10 cellular contexts compared by ENCODE assay signal in genomic region chr11:124801636-124802312, GRCh38. TPM values are rescaled to one million over a fixed set of nuclear protein-coding genes. Genes with fewer than 3 reads are reported as not detected.
DNase-seq lines count a peak whose midpoint lies in the region; ATAC-seq and TF ChIP-seq lines count a peak whose summit lies in the region.
"Had no signal": no experiment of that assay in that cellular context is flagged by ENCODE, and none has a peak within 500 bp of the region (broad histone marks: within the 10 kb centered on the region; RNA-seq: fewer than 3 reads in every experiment).

No MANE protein-coding gene starts in this region.

- CTCF ChIA-PET in activated naive CD4-positive, alpha-beta T cell treated with anti-CD3 and anti-CD28 coated beads for 36 hours (lab: Charles Lee), result interaction anchor here (0.6 to 1.7 kb wide), 4 partner anchors 32 to 133 kb away, joined by 4 to 6 read pairs (median 4); no protein-coding TSS in a partner anchor

- H3K27me3 Mint-ChIP-seq in activated naive CD4-positive, alpha-beta T cell treated with anti-CD3 and anti-CD28 coated beads for 36 hours (ENCODE audit: low read depth), result no peaks in the 10 kb centered on the region
- peaks cover 8% of the 10 kb centered on the region for H3K27me3 Mint-ChIP-seq in activated T-helper 1 cell treated with anti-CD3 and anti-CD28 coated beads, Interleukin-12 subunit alpha, Interleukin-12 subunit beta, Interleukin-2, Interleukin-4 antibody, amounts not matched to agents 30 ng/mL and 10 ng/mL and 1 ng/mL, durations not matched to agents 14 hours and 24 hours and 36 hours (ENCODE audit: insufficient read depth)
- no peaks in the 10 kb centered on the region for H3K27me3 Mint-ChIP-seq in type B pancreatic cell

- intact Hi-C loops in activated naive CD4-positive, alpha-beta T cell treated with anti-CD3 and anti-CD28 coated beads for 36 hours (cut with micrococcal nuclease), result loop anchor here (2.0 kb wide), 2 partner anchors 119 to 1061 kb away; partner anchors contain the start of gene ZNF202
- intact Hi-C loops in activated T-helper 1 cell treated with anti-CD3 and anti-CD28 coated beads, Interleukin-12 subunit alpha, Interleukin-12 subunit beta, Interleukin-2, Interleukin-4 antibody, amounts not matched to agents 30 ng/mL and 10 ng/mL and 1 ng/mL, durations not matched to agents 14 hours and 24 hours and 36 hours (cut with micrococcal nuclease), result loop anchor here (1.0 to 5.0 kb wide), 4 partner anchors 75 to 1086 kb away; partner anchors contain the start of genes HYLS1, TBRG1 and TMEM218

- ATAC-seq in HG02798 (IDR thresholded peaks at IDR 0.05; ENCODE audit: poor library complexity, unreplicated experiment) (no peak), GM19328 (IDR thresholded peaks at IDR 0.05; ENCODE audit: unreplicated experiment) (no peak)

- DNase-seq in activated naive CD4-positive, alpha-beta T cell treated with anti-CD3 and anti-CD28 coated beads for 36 hours, result no peak
- no peak for DNase-seq in activated naive CD4-positive, alpha-beta T cell (lab: John Stamatoyannopoulos, UW)
- no peak for DNase-seq in activated T-helper 1 cell treated with anti-CD3 and anti-CD28 coated beads, Interleukin-12 subunit alpha, Interleukin-12 subunit beta, Interleukin-2, Interleukin-4 antibody, amounts not matched to agents 30 ng/mL and 10 ng/mL and 1 ng/mL, durations not matched to agents 14 hours and 24 hours and 36 hours (ENCODE audit: low spot score)
- DNase-seq in iris pigment epithelial cell (ENCODE audit: low read depth) (peak; percentile 41), type B pancreatic cell (ENCODE audit: extremely low spot score, unreplicated experiment) (no peak), SHP77 treated with DMSO at 0.1 percent for 48 hours (lab: John Stamatoyannopoulos, UW) (no peak)
- DNase-seq: KG1, NCI-H446 treated with DMSO at 0.1 percent for 48 hours had no signal

- H3K36me3 Mint-ChIP-seq in activated naive CD4-positive, alpha-beta T cell treated with anti-CD3 and anti-CD28 coated beads for 36 hours (ENCODE audit: low read depth), result peaks cover 2% of the 10 kb centered on the region
- no peaks in the 10 kb centered on the region for H3K36me3 Mint-ChIP-seq in activated T-helper 1 cell treated with anti-CD3 and anti-CD28 coated beads, Interleukin-12 subunit alpha, Interleukin-12 subunit beta, Interleukin-2, Interleukin-4 antibody, amounts not matched to agents 30 ng/mL and 10 ng/mL and 1 ng/mL, durations not matched to agents 14 hours and 24 hours and 36 hours (ENCODE audit: low read depth)
- no peaks in the 10 kb centered on the region for H3K36me3 Mint-ChIP-seq in type B pancreatic cell

- H3K4me1 Mint-ChIP-seq in activated naive CD4-positive, alpha-beta T cell treated with anti-CD3 and anti-CD28 coated beads for 36 hours (ENCODE audit: low read depth), result peaks cover 28% of the 10 kb centered on the region
- H3K4me1 Mint-ChIP-seq in activated T-helper 1 cell treated with anti-CD3 and anti-CD28 coated beads, Interleukin-12 subunit alpha, Interleukin-12 subunit beta, Interleukin-2, Interleukin-4 antibody, amounts not matched to agents 30 ng/mL and 10 ng/mL and 1 ng/mL, durations not matched to agents 14 hours and 24 hours and 36 hours (ENCODE audit: low read depth), result peaks cover 28% of the 10 kb centered on the region
- peaks cover 30% of the 10 kb centered on the region for H3K4me1 Mint-ChIP-seq in type B pancreatic cell (ENCODE audit: unreplicated experiment)

- TF ChIP-seq CTCF in type B pancreatic cell (conservative IDR thresholded peaks at IDR 0.05), result no peak

- H3K9me3 Mint-ChIP-seq in activated naive CD4-positive, alpha-beta T cell treated with anti-CD3 and anti-CD28 coated beads for 36 hours, result no peaks in the 10 kb centered on the region
- H3K9me3 Mint-ChIP-seq in activated T-helper 1 cell treated with anti-CD3 and anti-CD28 coated beads, Interleukin-12 subunit alpha, Interleukin-12 subunit beta, Interleukin-2, Interleukin-4 antibody, amounts not matched to agents 30 ng/mL and 10 ng/mL and 1 ng/mL, durations not matched to agents 14 hours and 24 hours and 36 hours, result no peaks in the 10 kb centered on the region
- no peaks in the 10 kb centered on the region for H3K9me3 Mint-ChIP-seq in type B pancreatic cell

- H3K4me3 Mint-ChIP-seq in activated naive CD4-positive, alpha-beta T cell treated with anti-CD3 and anti-CD28 coated beads for 36 hours, result peak overlapping the region; percentile 15
- H3K4me3 Mint-ChIP-seq in activated T-helper 1 cell treated with anti-CD3 and anti-CD28 coated beads, Interleukin-12 subunit alpha, Interleukin-12 subunit beta, Interleukin-2, Interleukin-4 antibody, amounts not matched to agents 30 ng/mL and 10 ng/mL and 1 ng/mL, durations not matched to agents 14 hours and 24 hours and 36 hours, result peak overlapping the region; percentile 46
- peak overlapping the region; percentile 92 for H3K4me3 Mint-ChIP-seq in type B pancreatic cell

- peak overlapping the region; percentile 50 for H3K27ac Mint-ChIP-seq in activated naive CD4-positive, alpha-beta T cell treated with anti-CD3 and anti-CD28 coated beads for 36 hours
- H3K27ac Mint-ChIP-seq in activated T-helper 1 cell treated with anti-CD3 and anti-CD28 coated beads, Interleukin-12 subunit alpha, Interleukin-12 subunit beta, Interleukin-2, Interleukin-4 antibody, amounts not matched to agents 30 ng/mL and 10 ng/mL and 1 ng/mL, durations not matched to agents 14 hours and 24 hours and 36 hours, result no peak overlapping the region
- peak overlapping the region; percentile 59 for H3K27ac Mint-ChIP-seq in type B pancreatic cell

RNA-seq across cellular contexts. Expression of gene MSANTD2, which starts 1.6 kb away (rescaled TPM):
- total RNA-seq in activated naive CD4-positive, alpha-beta T cell treated with anti-CD3 and anti-CD28 coated beads for 36 hours, result 1 to 10 TPM; 3.8 to 4.2 TPM
- total RNA-seq in activated T-helper 1 cell treated with anti-CD3 and anti-CD28 coated beads, Interleukin-12 subunit alpha, Interleukin-12 subunit beta, Interleukin-2, Interleukin-4 antibody, amounts not matched to agents 30 ng/mL and 10 ng/mL and 1 ng/mL, durations not matched to agents 14 hours and 24 hours and 36 hours, result 8.9 and 9.7 TPM in 2 replicates
- 13.2 and 27.4 TPM in 2 replicates for total RNA-seq in type B pancreatic cell (ENCODE audit: low replicate concordance)

RNA-seq across cellular contexts. Expression of gene ESAM, which starts 39.7 kb away (rescaled TPM):
- 1 to 10 TPM; 1.0 to 1.2 TPM for total RNA-seq in activated naive CD4-positive, alpha-beta T cell treated with anti-CD3 and anti-CD28 coated beads for 36 hours
- total RNA-seq in activated T-helper 1 cell treated with anti-CD3 and anti-CD28 coated beads, Interleukin-12 subunit alpha, Interleukin-12 subunit beta, Interleukin-2, Interleukin-4 antibody, amounts not matched to agents 30 ng/mL and 10 ng/mL and 1 ng/mL, durations not matched to agents 14 hours and 24 hours and 36 hours, result 0.52 and 0.64 TPM in 2 replicates
- 3.6 and 3.7 TPM in 2 replicates for total RNA-seq in type B pancreatic cell (ENCODE audit: low replicate concordance)

RNA-seq across cellular contexts. Expression of gene VSIG2, which starts 49.7 kb away (rescaled TPM):
- under 1 TPM; 0.20 to 0.29 TPM for total RNA-seq in activated naive CD4-positive, alpha-beta T cell treated with anti-CD3 and anti-CD28 coated beads for 36 hours
- total RNA-seq in activated T-helper 1 cell treated with anti-CD3 and anti-CD28 coated beads, Interleukin-12 subunit alpha, Interleukin-12 subunit beta, Interleukin-2, Interleukin-4 antibody, amounts not matched to agents 30 ng/mL and 10 ng/mL and 1 ng/mL, durations not matched to agents 14 hours and 24 hours and 36 hours, result not detected in 2 replicates
- total RNA-seq in type B pancreatic cell (ENCODE audit: low replicate concordance), result 8.7 and 14.8 TPM in 2 replicates

Comparison
In these comparisons a context has a peak if more than half of its experiments do, and no peak if none do; other contexts are left out.
1. H3K4me3 Mint-ChIP-seq: peak in every context shown above with its lines; median percentile 92 in type B pancreatic cell; 46 in activated T-helper 1 cell treated with anti-CD3 and anti-CD28 coated beads, Interleukin-12 subunit alpha, Interleukin-12 subunit beta, Interleukin-2, Interleukin-4 antibody, amounts not matched to agents 30 ng/mL and 10 ng/mL and 1 ng/mL, durations not matched to agents 14 hours and 24 hours and 36 hours; 15 in activated naive CD4-positive, alpha-beta T cell treated with anti-CD3 and anti-CD28 coated beads for 36 hours.